Comparison of ENCODE assay signal across 30 cellular contexts in genomic region chr2:39368846-39369245, GRCh38.
DNase-seq lines count a peak whose midpoint lies in the region; ATAC-seq and TF ChIP-seq lines count a peak whose summit lies in the region.
"Had no signal": no experiment of that assay in that cellular context is flagged by ENCODE, and none has a peak within 500 bp of the region (broad histone marks: within the 10 kb centered on the region; RNA-seq: fewer than 3 reads in every experiment).

No MANE protein-coding gene starts in this region.

- DNase-seq in CD8-positive, alpha-beta memory T cell: no peak
- DNase-seq in GM20000 (ENCODE audit: low spot score): peak; percentile 11
- peak; percentile 16 for DNase-seq in SK-N-SH
- peak; percentile 17 for DNase-seq in cerebellum (ENCODE audit: low spot score)
- DNase-seq in RWPE1 (ENCODE audit: low spot score): no peak
- no peak for DNase-seq in NCI-H1930 (lab: John Stamatoyannopoulos, UW)
- DNase-seq: activated CD4-positive, CD25-positive, alpha-beta regulatory T cell treated with anti-CD3 and anti-CD28 coated beads, Interleukin-2, amount 50 U/mL, for 72 hours; activated CD8-positive, alpha-beta memory T cell treated with anti-CD3 and anti-CD28 coated beads for 24 hours; activated effector memory CD4-positive, alpha-beta T cell treated with anti-CD3 and anti-CD28 coated beads, Interleukin-2, amount 50 U/mL, for 16 hours; activated T-cell treated with anti-CD3 and anti-CD28 coated beads for 4 hours; anterior cingulate cortex; colonic mucosa; effector CD4-positive, alpha-beta T cell; HCEC 1CT; hippocampal formation; mammary epithelial cell; mucosa of descending colon; NCI-H187; NCI-H2171 treated with DMSO at 0.1 percent for 48 hours; NCI-H510A; OCI-M1; pancreas; upper lobe of left lung had no signal

- H3K36me3 ChIP-seq in CD8-positive, alpha-beta memory T cell (ENCODE audit: insufficient read depth, low read length): no peaks in the 10 kb centered on the region
- peaks cover 4 to 38% of the 10 kb centered on the region in 2 experiments for H3K36me3 ChIP-seq in SK-N-SH (replicated peaks in 1 of 2; ENCODE audit: control insufficient read depth in 1 of 2, insufficient read depth in 2 of 2, low read length in 1 of 2)
- H3K36me3 ChIP-seq: breast epithelium, colonic mucosa, pancreas had no signal

- no peaks in the 10 kb centered on the region for H3K9me3 ChIP-seq in CD8-positive, alpha-beta memory T cell (ENCODE audit: low read length)
- no peaks in the 10 kb centered on the region for H3K9me3 ChIP-seq in SK-N-SH
- H3K9me3 ChIP-seq: breast epithelium, colonic mucosa, mucosa of descending colon, pancreas, upper lobe of left lung had no signal

- CTCF ChIA-PET in CD8-positive, alpha-beta memory T cell (lab: Charles Lee): no interaction called here
- CTCF ChIA-PET in SK-N-SH (lab: Yijun Ruan, JAX): interaction anchor here (1.0 to 6.0 kb wide), 5 partner anchors 9 to 328 kb away, joined by 3 to 37 read pairs (median 4); no protein-coding TSS in a partner anchor
- CTCF ChIA-PET in RWPE1 (lab: Yijun Ruan, JAX): no interaction called here

- peaks cover 8 to 26% (median 18%) of the 10 kb centered on the region in 3 donors for H3K36me3 Mint-ChIP-seq in CD8-positive, alpha-beta memory T cell

- peaks cover 42% of the 10 kb centered on the region; the same call in 1 of the 2 replicates for H3K79me2 ChIP-seq in SK-N-SH (ENCODE audit: insufficient read depth)

- no peak overlapping the region for H3K9ac ChIP-seq in SK-N-SH

- H3K4me1 ChIP-seq in CD8-positive, alpha-beta memory T cell (ENCODE audit: insufficient read depth, low read length): no peaks in the 10 kb centered on the region
- H3K4me1 ChIP-seq in SK-N-SH (ENCODE audit: control insufficient read depth in 1 of 2, insufficient read depth in 2 of 2, low read depth in 1 of 2, low read length in 1 of 2): no peaks in the 10 kb centered on the region; a peak in 1 of 4 replicates
- H3K4me1 ChIP-seq: breast epithelium, colonic mucosa, pancreas had no signal

- no peaks in the 10 kb centered on the region for H3F3A ChIP-seq in SK-N-SH (replicated peaks; ENCODE audit: insufficient read depth)

- peaks cover 0 to 6% (median 0%) of the 10 kb centered on the region in 5 donors for H3K9me3 Mint-ChIP-seq in CD8-positive, alpha-beta memory T cell

- H4K20me1 ChIP-seq in SK-N-SH (ENCODE audit: insufficient read depth): no peaks in the 10 kb centered on the region

- 78% methylated on average over 3 of the region's 3 CpGs for WGBS in SK-N-SH (ENCODE audit: low lambda C conversion rate)

- no peak overlapping the region for H3K4me2 ChIP-seq in SK-N-SH

- no peak overlapping the region for H2AFZ ChIP-seq in SK-N-SH (ENCODE audit: low read depth)

- peak overlapping the region in 1 of 7 donors; percentile 18 for H3K4me3 Mint-ChIP-seq in CD8-positive, alpha-beta memory T cell
- H3K4me3 Mint-ChIP-seq: activated naive CD8-positive, alpha-beta T cell; neural crest cell; stimulated activated memory B cell treated with anti-CD40 and anti-IgM and Interleukin-4, amounts not matched to agents 10 μg/mL and 1 μg/mL and 100 μg/mL, for 72 hours; T-helper 1 cell treated with Interleukin-12 subunit alpha and Interleukin-12 subunit beta and Interleukin-4 antibody, amounts not matched to agents 30 μg/mL and 1 μg/mL, for 36 hours had no signal

- H3K4me1 Mint-ChIP-seq in CD8-positive, alpha-beta memory T cell: peaks cover 12 to 15% (median 14%) of the 10 kb centered on the region in 3 donors
- H3K4me1 Mint-ChIP-seq: stimulated activated memory B cell treated with anti-CD40 and anti-IgM and Interleukin-4, amounts not matched to agents 10 μg/mL and 1 μg/mL and 100 μg/mL, for 72 hours had no signal

- H3K9me2 ChIP-seq in SK-N-SH: no peaks in the 10 kb centered on the region

- ATAC-seq in HG02870 (IDR thresholded peaks at IDR 0.05; ENCODE audit: unreplicated experiment): no peak
- ATAC-seq: mucosa of descending colon; pancreas; stimulated activated memory B cell treated with anti-CD40 and anti-IgM and Interleukin-4, amounts not matched to agents 10 μg/mL and 1 μg/mL and 100 μg/mL, for 72 hours had no signal

- no peaks in the 10 kb centered on the region for H3K27me3 ChIP-seq in CD8-positive, alpha-beta memory T cell (ENCODE audit: insufficient read depth, low read length, poor library complexity, severe bottlenecking)
- H3K27me3 ChIP-seq in SK-N-SH (ENCODE audit: insufficient read depth): no peaks in the 10 kb centered on the region
- H3K27me3 ChIP-seq: breast epithelium, colonic mucosa, pancreas, upper lobe of left lung had no signal

- H3K27ac Mint-ChIP-seq in CD8-positive, alpha-beta memory T cell: peak overlapping the region in 5 of 8 donors; percentile 2 to 91 (median 13)
- H3K27ac Mint-ChIP-seq: activated naive CD8-positive, alpha-beta T cell; stimulated activated memory B cell treated with anti-CD40 and anti-IgM and Interleukin-4, amounts not matched to agents 10 μg/mL and 1 μg/mL and 100 μg/mL, for 72 hours; T-helper 1 cell treated with Interleukin-12 subunit alpha and Interleukin-12 subunit beta and Interleukin-4 antibody, amounts not matched to agents 30 μg/mL and 1 μg/mL, for 36 hours had no signal

- no peak for TF ChIP-seq RAD21 in SK-N-SH (IDR thresholded peaks at IDR 0.05; ENCODE audit: low read length)

- TF ChIP-seq CTCF in GM20000 (IDR thresholded peaks at IDR 0.05; ENCODE audit: extremely low read depth, missing control alignments): no peak
- TF ChIP-seq CTCF in SK-N-SH (IDR thresholded peaks at IDR 0.05): no peak
- TF ChIP-seq CTCF in RWPE1 (conservative IDR thresholded peaks at IDR 0.05; ENCODE audit: low read depth): no peak

- POLR2A ChIA-PET in CD8-positive, alpha-beta memory T cell (lab: Charles Lee): interaction anchor here (0.6 kb wide), 1 partner anchor 33 kb away, joined by 8 read pairs; no protein-coding TSS in a partner anchor
- POLR2A ChIA-PET in SK-N-SH (lab: Yijun Ruan, JAX): no interaction called here
- POLR2A ChIA-PET in RWPE1 (lab: Yijun Ruan, JAX; ENCODE audit: low non-redundant PET): no interaction called here

- H3K27me3 Mint-ChIP-seq in CD8-positive, alpha-beta memory T cell: no peaks in the 10 kb centered on the region
- H3K27me3 Mint-ChIP-seq: activated naive CD8-positive, alpha-beta T cell; stimulated activated memory B cell treated with anti-CD40 and anti-IgM and Interleukin-4, amounts not matched to agents 10 μg/mL and 1 μg/mL and 100 μg/mL, for 72 hours had no signal

- no peak overlapping the region for H3K4me3 ChIP-seq in CD8-positive, alpha-beta memory T cell (ENCODE audit: low read length)
- no peak overlapping the region for H3K4me3 ChIP-seq in SK-N-SH (ENCODE audit: low read depth in 2 of 2, low read length in 1 of 2)
- H3K4me3 ChIP-seq: breast epithelium, colonic mucosa, mucosa of descending colon, pancreas, upper lobe of left lung had no signal

- no peak overlapping the region for H3K27ac ChIP-seq in CD8-positive, alpha-beta memory T cell (ENCODE audit: low read depth, low read length)
- H3K27ac ChIP-seq in SK-N-SH (ENCODE audit: low read depth in 2 of 2, low read length in 1 of 2) (no peak overlapping the region), RWPE1 (no peak overlapping the region)
- H3K27ac ChIP-seq: breast epithelium, C4-2B, colonic mucosa, pancreas, upper lobe of left lung had no signal

- no peak for TF ChIP-seq EP300 in SK-N-SH (IDR thresholded peaks at IDR 0.05; ENCODE audit: borderline replicate concordance in 1 of 2, low read depth in 1 of 2, low read length in 1 of 2)

TF ChIP-seq in SK-N-SH, 30 proteins besides CTCF, POLR2A, EP300 and RAD21 (continues in another document):
- no peak for TF ChIP-seq FOXM1 (IDR thresholded peaks at IDR 0.05; ENCODE audit: low read depth)
- TF ChIP-seq ELF1 (IDR thresholded peaks at IDR 0.05): no peak
- no peak for TF ChIP-seq IRF3 (IDR thresholded peaks at IDR 0.05; ENCODE audit: low read depth, low read length)
- TF ChIP-seq, protein P1, sequence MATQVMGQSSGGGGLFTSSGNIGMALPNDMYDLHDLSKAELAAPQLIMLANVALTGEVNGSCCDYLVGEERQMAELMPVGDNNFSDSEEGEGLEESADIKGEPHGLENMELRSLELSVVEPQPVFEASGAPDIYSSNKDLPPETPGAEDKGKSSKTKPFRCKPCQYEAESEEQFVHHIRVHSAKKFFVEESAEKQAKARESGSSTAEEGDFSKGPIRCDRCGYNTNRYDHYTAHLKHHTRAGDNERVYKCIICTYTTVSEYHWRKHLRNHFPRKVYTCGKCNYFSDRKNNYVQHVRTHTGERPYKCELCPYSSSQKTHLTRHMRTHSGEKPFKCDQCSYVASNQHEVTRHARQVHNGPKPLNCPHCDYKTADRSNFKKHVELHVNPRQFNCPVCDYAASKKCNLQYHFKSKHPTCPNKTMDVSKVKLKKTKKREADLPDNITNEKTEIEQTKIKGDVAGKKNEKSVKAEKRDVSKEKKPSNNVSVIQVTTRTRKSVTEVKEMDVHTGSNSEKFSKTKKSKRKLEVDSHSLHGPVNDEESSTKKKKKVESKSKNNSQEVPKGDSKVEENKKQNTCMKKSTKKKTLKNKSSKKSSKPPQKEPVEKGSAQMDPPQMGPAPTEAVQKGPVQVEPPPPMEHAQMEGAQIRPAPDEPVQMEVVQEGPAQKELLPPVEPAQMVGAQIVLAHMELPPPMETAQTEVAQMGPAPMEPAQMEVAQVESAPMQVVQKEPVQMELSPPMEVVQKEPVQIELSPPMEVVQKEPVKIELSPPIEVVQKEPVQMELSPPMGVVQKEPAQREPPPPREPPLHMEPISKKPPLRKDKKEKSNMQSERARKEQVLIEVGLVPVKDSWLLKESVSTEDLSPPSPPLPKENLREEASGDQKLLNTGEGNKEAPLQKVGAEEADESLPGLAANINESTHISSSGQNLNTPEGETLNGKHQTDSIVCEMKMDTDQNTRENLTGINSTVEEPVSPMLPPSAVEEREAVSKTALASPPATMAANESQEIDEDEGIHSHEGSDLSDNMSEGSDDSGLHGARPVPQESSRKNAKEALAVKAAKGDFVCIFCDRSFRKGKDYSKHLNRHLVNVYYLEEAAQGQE (IDR thresholded peaks at IDR 0.05; ENCODE audit: low read depth, low read length): no peak
- TF ChIP-seq USF2 (IDR thresholded peaks at IDR 0.05; ENCODE audit: borderline replicate concordance, low read depth, low read length): no peak

Comparison
In these comparisons a context has a peak if more than half of its experiments do, and no peak if none do; other contexts are left out.
1. DNase-seq: peak in GM20000 (single experiment), SK-N-SH (single experiment) and cerebellum (single experiment); none in CD8-positive, alpha-beta memory T cell (0 of 5), RWPE1 (single experiment) and NCI-H1930 (0 of 2).